Comparison of ENCODE assay signal across 1 cellular context in genomic region chr4:984336-985054, GRCh38.
TF ChIP-seq lines count a peak whose summit lies in the region.

No MANE protein-coding gene starts in this region.

TF ChIP-seq in endothelial cell of umbilical vein, 7 proteins besides CTCF, POLR2A, EP300 and RAD21:
- TF ChIP-seq FOS (IDR thresholded peaks at IDR 0.05; ENCODE audit: borderline replicate concordance, insufficient read depth, low read length): no peak
- TF ChIP-seq EZH2 (IDR thresholded peaks at IDR 0.05; ENCODE audit: borderline replicate concordance, low read depth, low read length, severe bottlenecking): no peak
- no peak for TF ChIP-seq JUN (IDR thresholded peaks at IDR 0.05; ENCODE audit: borderline replicate concordance, insufficient read depth, insufficient read length, low read depth)
- no peak for TF ChIP-seq GATA2 (IDR thresholded peaks at IDR 0.05; ENCODE audit: insufficient read depth, insufficient read length, low read depth, low read length)
- TF ChIP-seq POLR2AphosphoS5 (IDR thresholded peaks at IDR 0.05; ENCODE audit: insufficient read depth, low read depth, low read length): no peak
- TF ChIP-seq, protein P1, sequence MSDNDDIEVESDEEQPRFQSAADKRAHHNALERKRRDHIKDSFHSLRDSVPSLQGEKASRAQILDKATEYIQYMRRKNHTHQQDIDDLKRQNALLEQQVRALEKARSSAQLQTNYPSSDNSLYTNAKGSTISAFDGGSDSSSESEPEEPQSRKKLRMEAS (IDR thresholded peaks at IDR 0.05; ENCODE audit: insufficient read depth, insufficient read length): no peak
- no peak for TF ChIP-seq MYC (IDR thresholded peaks at IDR 0.05; ENCODE audit: low read depth, low read length)
TF ChIP-seq in endothelial cell of umbilical vein: peak in this region for 0.
